ENCODE assay signal across 10 cellular contexts in genomic region chr15:80251505-80252280, GRCh38. TPM values are rescaled to one million over a fixed set of nuclear protein-coding genes. Genes with fewer than 3 reads are reported as not detected.
DNase-seq lines count a peak whose midpoint lies in the region; ATAC-seq lines count a peak whose summit lies in the region.
"Had no signal": no experiment of that assay in that cellular context is flagged by ENCODE, and none has a peak within 500 bp of the region (broad histone marks: within the 10 kb centered on the region; RNA-seq: fewer than 3 reads in every experiment).

Gene CTXND1 (minus strand): TSS chr15:80252213. CDS start chr15:80201949, 50,264 bp downstream.

- CTCF ChIA-PET in T-cell (lab: Charles Lee) = no interaction called here

- peak within 1 kb of the TSS; percentile 37 to 57 (median 56) for H3K4me3 Mint-ChIP-seq in T-cell

- H3K36me3 ChIP-seq in rectal smooth muscle tissue (ENCODE audit: control insufficient read depth, insufficient read depth, low read length) = no peaks in the 10 kb centered on the region

- H3K4me3 ChIP-seq in rectal smooth muscle tissue (ENCODE audit: low read length) = peak within 1 kb of the TSS; percentile 43

- H3K4me1 Mint-ChIP-seq in T-cell = peaks cover 0 to 10% (median 10%) of the 10 kb centered on the region in 3 donors

- no peaks in the 10 kb centered on the region for H3K4me1 ChIP-seq in rectal smooth muscle tissue (ENCODE audit: control insufficient read depth, insufficient read depth, low read length)

- H3K27me3 Mint-ChIP-seq in T-cell = peaks cover 73 to 74% of the 10 kb centered on the region in 2 donors

- DNase-seq in EH (ENCODE audit: low read depth) (peak; percentile 2), T-cell (no peak), left ventricle myocardium superior (peak; percentile 43), NCI-H345 (lab: John Stamatoyannopoulos, UW) (no peak), NCI-H510A treated with DMSO at 0.1 percent for 48 hours (lab: John Stamatoyannopoulos, UW) (no peak)
- no peak for DNase-seq in stimulated activated naive CD4-positive, alpha-beta T cell treated with Interleukin-2 at 50 U/mL for 16 hours (lab: John Stamatoyannopoulos, UW)

- ATAC-seq in T-cell (replicated peaks in 1 of 4) = no peak
- ATAC-seq in left ventricle myocardium superior = peak; percentile 82
- ATAC-seq in HG03460 (IDR thresholded peaks at IDR 0.05; ENCODE audit: unreplicated experiment) = no peak

- intact Hi-C loops in left ventricle myocardium superior (cut with micrococcal nuclease) = no loop called here

- no peaks in the 10 kb centered on the region for H3K9me3 Mint-ChIP-seq in T-cell

- H3K27ac ChIP-seq in rectal smooth muscle tissue (ENCODE audit: low read depth, low read length) = no peak within 1 kb of the TSS

- H3K9ac ChIP-seq in rectal smooth muscle tissue (ENCODE audit: low read length) = no peak within 1 kb of the TSS

- no peaks in the 10 kb centered on the region for H3K36me3 Mint-ChIP-seq in T-cell

- POLR2A ChIA-PET in T-cell (lab: Charles Lee) = no interaction called here

- no peak within 1 kb of the TSS for H3K27ac Mint-ChIP-seq in T-cell

- peaks cover 12% of the 10 kb centered on the region for H3K27me3 ChIP-seq in rectal smooth muscle tissue (ENCODE audit: control insufficient read depth, insufficient read depth, low read length)

RNA-seq across cellular contexts. Expression of gene CTXND1, which starts in this region (rescaled TPM):
- total RNA-seq in T-cell = not detected
- total RNA-seq in left ventricle myocardium superior = 3.2 TPM
- total RNA-seq: bronchial epithelial cell, NCI-H460 had no signal

Comparison
In these comparisons a context has a peak if more than half of its experiments do, and no peak if none do; other contexts are left out.
1. DNase-seq: peak in EH (single experiment) and left ventricle myocardium superior (single experiment); none in T-cell (0 of 34), stimulated activated naive CD4-positive, alpha-beta T cell treated with Interleukin-2 at 50 U/mL for 16 hours (single experiment), NCI-H345 (single experiment) and NCI-H510A treated with DMSO at 0.1 percent for 48 hours (single experiment).